ENCODE assay signal across 1 cellular context in the genomic region with DNA sequence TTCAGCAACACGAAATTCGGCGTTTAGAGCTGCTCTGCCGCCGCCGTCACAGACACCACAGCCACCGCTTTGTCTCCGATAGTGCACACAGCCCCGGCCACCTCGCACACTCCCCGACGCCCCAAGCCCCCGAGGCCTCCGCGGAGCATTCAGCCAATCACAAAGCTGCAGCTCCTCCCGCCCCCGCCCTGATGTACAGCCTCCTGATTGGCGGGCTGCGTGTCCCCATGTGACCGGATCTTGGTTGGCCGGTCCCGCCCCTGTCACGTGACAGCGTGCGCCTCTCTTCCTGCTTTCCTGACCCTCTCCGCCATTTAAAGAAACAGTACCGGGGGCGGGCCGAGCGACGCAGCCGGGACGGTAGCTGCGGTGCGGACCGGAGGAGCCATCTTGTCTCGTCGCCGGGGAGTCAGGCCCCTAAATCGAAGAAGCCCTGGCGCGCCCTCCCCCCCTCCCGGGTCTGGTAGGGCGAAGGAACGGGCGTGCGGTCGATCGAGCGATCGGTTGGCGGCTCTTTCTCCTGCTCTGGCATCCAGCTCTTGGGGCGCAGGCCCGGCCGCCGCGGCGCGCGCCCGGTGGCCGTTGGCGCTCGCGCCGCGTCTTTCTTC.
TF ChIP-seq lines count a peak whose summit lies in the region.

A gene (plus strand): TSS at position 342 of the 608 bp plus-strand sequence.

TF ChIP-seq in K562, 482 proteins besides CTCF, POLR2A, EP300 and RAD21 (continued from another document):
- TF ChIP-seq, protein P1, sequence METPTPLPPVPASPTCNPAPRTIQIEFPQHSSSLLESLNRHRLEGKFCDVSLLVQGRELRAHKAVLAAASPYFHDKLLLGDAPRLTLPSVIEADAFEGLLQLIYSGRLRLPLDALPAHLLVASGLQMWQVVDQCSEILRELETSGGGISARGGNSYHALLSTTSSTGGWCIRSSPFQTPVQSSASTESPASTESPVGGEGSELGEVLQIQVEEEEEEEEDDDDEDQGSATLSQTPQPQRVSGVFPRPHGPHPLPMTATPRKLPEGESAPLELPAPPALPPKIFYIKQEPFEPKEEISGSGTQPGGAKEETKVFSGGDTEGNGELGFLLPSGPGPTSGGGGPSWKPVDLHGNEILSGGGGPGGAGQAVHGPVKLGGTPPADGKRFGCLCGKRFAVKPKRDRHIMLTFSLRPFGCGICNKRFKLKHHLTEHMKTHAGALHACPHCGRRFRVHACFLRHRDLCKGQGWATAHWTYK (CRISPR knock-in tag; IDR thresholded peaks at IDR 0.05) = 0 out of 2 replicates have a peak, but pooled peaks have one; percentile 17
- TF ChIP-seq ZNF586 (CRISPR knock-in tag; conservative IDR thresholded peaks at IDR 0.05) (no peak), XRCC5 (IDR thresholded peaks at IDR 0.05; ENCODE audit: low read depth, low read length) (peak; percentile 66; the same call in 1 of the 2 replicates), CREB1 (IDR thresholded peaks at IDR 0.05) (no peak; the same call in none of the 2 replicates), CREB1 (CRISPR knock-in tag; IDR thresholded peaks at IDR 0.05) (peak; percentile 64)
